Comparison of ENCODE assay signal across 8 cellular contexts in genomic region chr5:141618030-141618803, GRCh38. TPM values are rescaled to one million over a fixed set of nuclear protein-coding genes. Genes with fewer than 3 reads are reported as not detected.
A peak's percentile ranks its signal among the peaks of the same experiment; 100 is the strongest.
DNase-seq lines count a peak whose midpoint lies in the region; ATAC-seq and TF ChIP-seq lines count a peak whose summit lies in the region.

No MANE protein-coding gene starts in this region.

- H3K27ac Mint-ChIP-seq in stimulated activated memory B cell treated with anti-CD40 and anti-IgM and Interleukin-4, amounts not matched to agents 10 μg/mL and 1 μg/mL and 100 μg/mL, for 72 hours, result peak overlapping the region; percentile 86

- H3K27ac ChIP-seq in coronary artery (peak overlapping the region; percentile 91 to 98), lower lobe of right lung (peak overlapping the region; percentile 96)

- H3K4me3 ChIP-seq in NB4 (ENCODE audit: low read depth, low read length) (peak overlapping the region; percentile 96), coronary artery (peak overlapping the region; percentile 96), lower lobe of right lung (peak overlapping the region; percentile 89)

- no peaks in the 10 kb centered on the region for H3K9me3 ChIP-seq in lower lobe of right lung

- H3K4me1 ChIP-seq in lower lobe of right lung, result peaks cover 25% of the 10 kb centered on the region

- peaks cover 65% of the 10 kb centered on the region for H3K4me1 Mint-ChIP-seq in stimulated activated memory B cell treated with anti-CD40 and anti-IgM and Interleukin-4, amounts not matched to agents 10 μg/mL and 1 μg/mL and 100 μg/mL, for 72 hours

- no peaks in the 10 kb centered on the region for H3K27me3 Mint-ChIP-seq in stimulated activated memory B cell treated with anti-CD40 and anti-IgM and Interleukin-4, amounts not matched to agents 10 μg/mL and 1 μg/mL and 100 μg/mL, for 72 hours

- TF ChIP-seq CTCF in NB4 (IDR thresholded peaks at IDR 0.05; ENCODE audit: low read depth, low read length) (no peak), coronary artery (IDR thresholded peaks at IDR 0.05) (no peak), lower lobe of right lung (IDR thresholded peaks at IDR 0.05) (no peak)

- TF ChIP-seq POLR2A in NB4 (IDR thresholded peaks at IDR 0.05; ENCODE audit: extremely low read depth, insufficient read length), result no peak

- H3K9me3 Mint-ChIP-seq in stimulated activated memory B cell treated with anti-CD40 and anti-IgM and Interleukin-4, amounts not matched to agents 10 μg/mL and 1 μg/mL and 100 μg/mL, for 72 hours, result no peaks in the 10 kb centered on the region

- peaks cover 35% of the 10 kb centered on the region for H3K36me3 ChIP-seq in lower lobe of right lung

- peak; percentile 37 for DNase-seq in NCI-H2107 treated with DMSO at 0.1 percent for 48 hours (lab: John Stamatoyannopoulos, UW; ENCODE audit: unreplicated experiment)
- DNase-seq in NCI-H2107 (lab: John Stamatoyannopoulos, UW), result no peak
- DNase-seq in NB4 (ENCODE audit: low read depth), result peak; percentile 67
- peak; percentile 81 for DNase-seq in coronary artery (ENCODE audit: low spot score)
- peak; percentile 78 for DNase-seq in lower lobe of right lung

- peak; percentile 18 for ATAC-seq in HG02623 (IDR thresholded peaks at IDR 0.05; ENCODE audit: unreplicated experiment)
- peak; percentile 23 to 28 for ATAC-seq in activated CD4-positive, CD25-positive, alpha-beta regulatory T cell treated with anti-CD3 and anti-CD28 coated beads, Interleukin-2, amount 50 U/mL, for 24 hours
- peak; percentile 80 to 83 for ATAC-seq in lower lobe of right lung
- ATAC-seq in stimulated activated memory B cell treated with anti-CD40 and anti-IgM and Interleukin-4, amounts not matched to agents 10 μg/mL and 1 μg/mL and 100 μg/mL, for 72 hours, result peak; percentile 63

- H3K36me3 Mint-ChIP-seq in stimulated activated memory B cell treated with anti-CD40 and anti-IgM and Interleukin-4, amounts not matched to agents 10 μg/mL and 1 μg/mL and 100 μg/mL, for 72 hours, result peaks cover 34% of the 10 kb centered on the region

- H3K4me3 Mint-ChIP-seq in stimulated activated memory B cell treated with anti-CD40 and anti-IgM and Interleukin-4, amounts not matched to agents 10 μg/mL and 1 μg/mL and 100 μg/mL, for 72 hours, result peak overlapping the region; percentile 89

- intact Hi-C loops in lower lobe of right lung (cut with DNase I), result no loop called here

- H3K27me3 ChIP-seq in lower lobe of right lung (ENCODE audit: low read depth), result no peaks in the 10 kb centered on the region

RNA-seq across cellular contexts. Expression of gene DIAPH1, which starts 0.6 kb away (rescaled TPM):
- total RNA-seq in lower lobe of right lung, result 118 TPM

RNA-seq across cellular contexts. Expression of gene HDAC3, which starts 18.4 kb away (rescaled TPM):
- total RNA-seq in lower lobe of right lung, result 45.8 TPM

RNA-seq across cellular contexts. Expression of gene RELL2, which starts 18.6 kb away (rescaled TPM):
- total RNA-seq in lower lobe of right lung, result 5.5 TPM

RNA-seq across cellular contexts. Expression of gene FCHSD1, which starts 33.0 kb away (rescaled TPM):
- total RNA-seq in lower lobe of right lung, result 20.4 TPM

Comparison
In these comparisons a context has a peak if more than half of its experiments do, and no peak if none do; other contexts are left out.
1. ATAC-seq: peak in every context shown above with its lines; median percentile 82 in lower lobe of right lung; 63 in stimulated activated memory B cell treated with anti-CD40 and anti-IgM and Interleukin-4, amounts not matched to agents 10 μg/mL and 1 μg/mL and 100 μg/mL, for 72 hours; 26 in activated CD4-positive, CD25-positive, alpha-beta regulatory T cell treated with anti-CD3 and anti-CD28 coated beads, Interleukin-2, amount 50 U/mL, for 24 hours; 18 in HG02623.